12 cellular contexts compared by ENCODE assay signal in the genomic region with DNA sequence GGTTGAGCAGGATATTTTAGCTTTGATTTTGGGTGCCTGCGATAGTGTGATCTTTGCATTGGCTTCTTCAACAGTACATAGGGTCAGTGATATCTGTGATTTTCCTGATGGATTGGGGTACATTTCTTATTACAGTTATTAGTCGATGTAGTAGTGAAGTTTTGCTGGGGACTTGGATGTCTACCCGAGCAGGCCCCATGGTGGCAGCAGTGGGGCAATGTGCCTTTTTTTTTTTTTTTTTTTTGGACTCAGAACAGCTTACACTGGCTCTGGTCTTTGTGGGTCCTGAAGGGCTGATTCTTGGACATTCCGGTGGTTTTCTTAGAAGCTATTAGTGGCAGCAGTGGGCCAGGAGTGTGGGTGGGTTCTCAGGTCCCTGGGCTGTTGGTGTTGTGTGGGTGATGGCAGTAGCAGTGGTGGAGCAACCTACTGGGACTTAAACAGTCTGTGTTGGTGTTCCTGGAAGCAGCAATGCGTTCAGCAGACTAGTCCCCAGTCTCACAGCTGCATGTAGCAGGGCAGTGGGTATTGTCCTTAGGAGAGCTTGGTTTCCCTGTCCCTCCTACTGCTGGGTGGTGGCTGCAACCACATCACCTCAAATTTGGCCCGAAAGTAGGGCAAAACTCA. TPM values are rescaled to one million over a fixed set of nuclear protein-coding genes. Genes with fewer than 3 reads are reported as not detected.
A peak's percentile ranks its signal among the peaks of the same experiment; 100 is the strongest.
DNase-seq lines count a peak whose midpoint lies in the region; ATAC-seq and TF ChIP-seq lines count a peak whose summit lies in the region.
"Had no signal": no experiment of that assay in that cellular context is flagged by ENCODE, and none has a peak within 500 bp of the region (broad histone marks: within the 10 kb centered on the region; RNA-seq: fewer than 3 reads in every experiment).

No MANE protein-coding gene starts in this region.

- H3K9me3 Mint-ChIP-seq in HFFc6 = peaks cover 2% of the 10 kb centered on the region
- H3K9me3 Mint-ChIP-seq in WTC11 = peaks cover 4% of the 10 kb centered on the region; the same call in 1 of the 2 replicates
- peaks cover 2% of the 10 kb centered on the region for H3K9me3 Mint-ChIP-seq in neural crest cell

- H3K27me3 Mint-ChIP-seq in HFFc6 (ENCODE audit: insufficient read depth) (no peaks in the 10 kb centered on the region; the same call in 1 of the 2 replicates), WTC11 (ENCODE audit: low read depth) (peaks cover 2% of the 10 kb centered on the region; the same call in 1 of the 2 replicates), neural crest cell (ENCODE audit: low read depth) (peaks cover 13% of the 10 kb centered on the region)

- no peak overlapping the region for H3K27ac Mint-ChIP-seq in HFFc6
- H3K27ac Mint-ChIP-seq in WTC11 = no peak overlapping the region
- no peak overlapping the region for H3K27ac Mint-ChIP-seq in neural crest cell (ENCODE audit: unreplicated experiment)

- H3K4me3 Mint-ChIP-seq in HFFc6 (no peak overlapping the region), WTC11 (no peak overlapping the region), neural crest cell (no peak overlapping the region)

- no peaks in the 10 kb centered on the region for H3K4me1 Mint-ChIP-seq in HFFc6 (ENCODE audit: low read depth)
- H3K4me1 Mint-ChIP-seq in WTC11 = no peaks in the 10 kb centered on the region
- H3K4me1 Mint-ChIP-seq in neural crest cell = no peaks in the 10 kb centered on the region

- TF ChIP-seq CTCF in HFFc6 (IDR thresholded peaks at IDR 0.05) (peak; percentile 35; the same call in 1 of the 2 replicates), WTC11 (IDR thresholded peaks at IDR 0.05) (no peak), neural crest cell (conservative IDR thresholded peaks at IDR 0.05) (peak; percentile 33)

- POLR2A ChIA-PET in WTC11 (lab: Charles Lee) = interaction anchor here (0.6 kb wide), 1 partner anchor 370 kb away, joined by 3 read pairs; no protein-coding TSS in a partner anchor

- H3K36me3 Mint-ChIP-seq in HFFc6 (ENCODE audit: low read depth) (no peaks in the 10 kb centered on the region), WTC11 (no peaks in the 10 kb centered on the region), neural crest cell (ENCODE audit: low read depth) (no peaks in the 10 kb centered on the region)

- peak; percentile 52 for DNase-seq in DMS53 (lab: John Stamatoyannopoulos, UW)
- no peak for DNase-seq in DMS53 treated with DMSO at 0.1 percent for 48 hours (lab: John Stamatoyannopoulos, UW; ENCODE audit: unreplicated experiment)
- DNase-seq in HFFc6 = no peak
- no peak for DNase-seq in WTC11 (ENCODE audit: low spot score)
- DNase-seq in neural crest cell (ENCODE audit: low read depth, low spot score) = no peak
- no peak for DNase-seq in SHP77 treated with DMSO at 0.1 percent for 48 hours (lab: John Stamatoyannopoulos, UW)
- no peak for DNase-seq in A172 (ENCODE audit: low spot score)
- DNase-seq in cardiac septum (ENCODE audit: low spot score) = no peak
- DNase-seq: activated naive CD4-positive, alpha-beta T cell treated with Interleukin-2 at 50 U/mL for 16 hours; effector CD4-positive, alpha-beta T cell; NCI-H1048; transverse colon had no signal

- intact Hi-C loops in cardiac septum (cut with DNase I) = no loop called here

- CTCF ChIA-PET in WTC11 (lab: Charles Lee) = interaction anchor here (0.6 to 1.2 kb wide), 12 partner anchors 16 to 559 kb away, joined by 3 to 6 read pairs (median 3); no protein-coding TSS in a partner anchor

- ATAC-seq in WTC11 = peak; percentile 93

TF ChIP-seq in WTC11, 78 proteins besides CTCF, POLR2A, EP300 and RAD21:
- TF ChIP-seq SMAD4 (CRISPR knock-in tag; IDR thresholded peaks at IDR 0.05) (no peak), CBFB (CRISPR knock-in tag; IDR thresholded peaks at IDR 0.05; ENCODE audit: low read depth) (no peak), AFF4 (CRISPR knock-in tag; IDR thresholded peaks at IDR 0.05; ENCODE audit: borderline replicate concordance) (no peak), NR2C2 (CRISPR knock-in tag; IDR thresholded peaks at IDR 0.05) (no peak), FOXP1 (CRISPR knock-in tag; IDR thresholded peaks at IDR 0.05; ENCODE audit: borderline replicate concordance) (no peak), TP53 (CRISPR knock-in tag; IDR thresholded peaks at IDR 0.05) (no peak), ZNF317 (CRISPR knock-in tag; IDR thresholded peaks at IDR 0.05; ENCODE audit: borderline replicate concordance, low read depth) (no peak), KAT7 (CRISPR knock-in tag; IDR thresholded peaks at IDR 0.05; ENCODE audit: borderline replicate concordance) (no peak), NR1H2 (CRISPR knock-in tag; IDR thresholded peaks at IDR 0.05) (no peak)
- TF ChIP-seq, protein P1, sequence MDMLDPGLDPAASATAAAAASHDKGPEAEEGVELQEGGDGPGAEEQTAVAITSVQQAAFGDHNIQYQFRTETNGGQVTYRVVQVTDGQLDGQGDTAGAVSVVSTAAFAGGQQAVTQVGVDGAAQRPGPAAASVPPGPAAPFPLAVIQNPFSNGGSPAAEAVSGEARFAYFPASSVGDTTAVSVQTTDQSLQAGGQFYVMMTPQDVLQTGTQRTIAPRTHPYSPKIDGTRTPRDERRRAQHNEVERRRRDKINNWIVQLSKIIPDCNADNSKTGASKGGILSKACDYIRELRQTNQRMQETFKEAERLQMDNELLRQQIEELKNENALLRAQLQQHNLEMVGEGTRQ (CRISPR knock-in tag; IDR thresholded peaks at IDR 0.05) = no peak

RNA-seq across cellular contexts. Expression of gene SLC4A10, which starts 53.7 kb away (rescaled TPM):
- not detected for total RNA-seq in HFFc6 (2021; fragmentation: NEBNext Ultra II Directional; extraction: Animal tissue kit (Norgen Biotek cat#: 25700))
- total RNA-seq in WTC11 (2021) (0.16 to 0.50 TPM (median 0.31 TPM) in 3 replicates), neural crest cell (not detected in 2 replicates), cardiac septum (not detected)
- 0.02 and 0.07 TPM in 2 replicates for total RNA-seq in A172 (2014; rRNA removed; shearing (Covaris generic))
